Comparison of ENCODE assay signal across 18 cellular contexts in genomic region chr6:157442296-157442695, GRCh38.
A peak's percentile ranks its signal among the peaks of the same experiment; 100 is the strongest.
DNase-seq lines count a peak whose midpoint lies in the region; ATAC-seq, FAIRE-seq and TF ChIP-seq lines count a peak whose summit lies in the region.
"Had no signal": no experiment of that assay in that cellular context is flagged by ENCODE, and none has a peak within 500 bp of the region (broad histone marks: within the 10 kb centered on the region; RNA-seq: fewer than 3 reads in every experiment).

No MANE protein-coding gene starts in this region.

- H3K4me3 Mint-ChIP-seq in naive thymus-derived CD8-positive, alpha-beta T cell: no peak overlapping the region
- H3K4me3 Mint-ChIP-seq: CD4-positive, alpha-beta T cell; T-helper 17 cell had no signal

- POLR2A ChIA-PET in endothelial cell of umbilical vein (lab: Charles Lee): no interaction called here
- POLR2A ChIA-PET in naive thymus-derived CD8-positive, alpha-beta T cell (lab: Charles Lee): no interaction called here

- no peak overlapping the region for H3K9ac ChIP-seq in endothelial cell of umbilical vein (replicated peaks; ENCODE audit: extremely low read depth, insufficient read depth, low read length)

- no peak overlapping the region for H3K27ac ChIP-seq in endothelial cell of umbilical vein (ENCODE audit: insufficient read depth, low read depth, low read length)
- H3K27ac ChIP-seq: cardiac muscle cell, neutrophil, right lobe of liver had no signal

- H3K9me3 Mint-ChIP-seq in naive thymus-derived CD8-positive, alpha-beta T cell: peaks cover 0 to 5% (median 0%) of the 10 kb centered on the region in 9 donors

- H3K36me3 Mint-ChIP-seq in naive thymus-derived CD8-positive, alpha-beta T cell: no peaks in the 10 kb centered on the region

- no peaks in the 10 kb centered on the region for H3K79me2 ChIP-seq in endothelial cell of umbilical vein (ENCODE audit: control insufficient read depth, insufficient read depth, low read length)

- no peaks in the 10 kb centered on the region for H3K9me1 ChIP-seq in endothelial cell of umbilical vein (replicated peaks; ENCODE audit: control insufficient read depth, extremely low read depth, insufficient read depth, low read length)

- no peaks in the 10 kb centered on the region for H3K36me3 ChIP-seq in endothelial cell of umbilical vein (ENCODE audit: control insufficient read depth in 2 of 2, extremely low read depth in 1 of 2, insufficient read depth in 2 of 2, low read length in 2 of 2)
- H3K36me3 ChIP-seq: cardiac muscle cell, MG63, neutrophil, right lobe of liver had no signal

- H4K20me1 ChIP-seq in endothelial cell of umbilical vein (replicated peaks; ENCODE audit: control insufficient read depth, extremely low read depth, insufficient read depth, low read length): no peaks in the 10 kb centered on the region

- no peaks in the 10 kb centered on the region for H3K27me3 ChIP-seq in endothelial cell of umbilical vein (ENCODE audit: control insufficient read depth in 2 of 2, insufficient read depth in 2 of 2, low read length in 2 of 2)
- H3K27me3 ChIP-seq: cardiac muscle cell, MG63, neutrophil, right lobe of liver had no signal

- peaks cover 0 to 2% (median 0%) of the 10 kb centered on the region in 4 donors for H3K4me1 Mint-ChIP-seq in naive thymus-derived CD8-positive, alpha-beta T cell
- H3K4me1 Mint-ChIP-seq: T-helper 17 cell had no signal

- no peaks in the 10 kb centered on the region for H3K9me3 ChIP-seq in endothelial cell of umbilical vein (replicated peaks; ENCODE audit: control insufficient read depth, insufficient read depth, low read length)
- H3K9me3 ChIP-seq: MG63, neutrophil, right lobe of liver had no signal

- TF ChIP-seq CTCF in endothelial cell of umbilical vein (IDR thresholded peaks at IDR 0.05; ENCODE audit: extremely low read depth in 1 of 2, insufficient read depth in 1 of 2, low read depth in 1 of 2, low read length in 2 of 2): no peak

- CTCF ChIA-PET in endothelial cell of umbilical vein (lab: Charles Lee): no interaction called here

- H3K4me3 ChIP-seq in endothelial cell of umbilical vein (replicated peaks in 1 of 3; ENCODE audit: insufficient read depth in 1 of 3, low read depth in 1 of 3, low read length in 3 of 3): no peak overlapping the region
- H3K4me3 ChIP-seq: cardiac muscle cell, MG63, right lobe of liver had no signal

- peak; percentile 33 for FAIRE-seq in endothelial cell of umbilical vein (lab: Jason Lieb, UNC)
- FAIRE-seq: endometrium, HTR-8/SVneo had no signal

- no peak overlapping the region for H3K27ac Mint-ChIP-seq in naive thymus-derived CD8-positive, alpha-beta T cell
- H3K27ac Mint-ChIP-seq: CD4-positive, alpha-beta T cell; T-helper 17 cell had no signal

- BruUV-seq in endothelial cell of umbilical vein (replicated peaks; lab: Mats Ljungman, UMichigan): no TSS peak

- no peak overlapping the region for H2AFZ ChIP-seq in endothelial cell of umbilical vein (ENCODE audit: low read depth, low read length)

- dilution Hi-C loops in endothelial cell of umbilical vein (cut with MboI; ENCODE audit: extremely low pct_ligation_motif_present, low sequenced_read_pairs): no loop called here

- no peak overlapping the region for H3K4me2 ChIP-seq in endothelial cell of umbilical vein (ENCODE audit: insufficient read depth, low read length)

- H3K27me3 Mint-ChIP-seq in naive thymus-derived CD8-positive, alpha-beta T cell: no peaks in the 10 kb centered on the region
- H3K27me3 Mint-ChIP-seq: CD4-positive, alpha-beta T cell; T-helper 17 cell had no signal

- DNase-seq in H4 (ENCODE audit: low spot score) (peak; percentile 47), NOMO-1 treated with dmso at 0.1 percent for 144 hours (lab: John Stamatoyannopoulos, UW; ENCODE audit: unreplicated experiment) (peak; percentile 25), endothelial cell of umbilical vein (ENCODE audit: low read depth, low spot score) (no peak), renal cortical epithelial cell (ENCODE audit: low read depth) (peak; percentile 68), dedifferentiated amniotic fluid mesenchymal stem cell (ENCODE audit: extremely low spot score) (no peak), AG20443 (ENCODE audit: low spot score) (no peak)
- no peak for DNase-seq in naive thymus-derived CD8-positive, alpha-beta T cell
- DNase-seq: activated naive CD4-positive, alpha-beta T cell treated with Interleukin-2 at 50 U/mL for 16 hours; CD4-positive, alpha-beta T cell; DMS79 treated with DMSO at 0.1 percent for 48 hours; MG63; right lobe of liver; T-helper 17 cell had no signal

- ATAC-seq in HG02763 (IDR thresholded peaks at IDR 0.05; ENCODE audit: unreplicated experiment): no peak
- no peak for ATAC-seq in naive thymus-derived CD8-positive, alpha-beta T cell
- ATAC-seq: T-helper 17 cell had no signal

- no peak for TF ChIP-seq POLR2A in endothelial cell of umbilical vein (IDR thresholded peaks at IDR 0.05; ENCODE audit: low read depth, low read length)

- peaks cover 10% of the 10 kb centered on the region for H3K4me1 ChIP-seq in endothelial cell of umbilical vein (ENCODE audit: control insufficient read depth, extremely low read depth, insufficient read depth, low read length)

- intact Hi-C loops in endothelial cell of umbilical vein (cut with micrococcal nuclease): no loop called here

TF ChIP-seq in endothelial cell of umbilical vein, 7 proteins besides CTCF, POLR2A, EP300 and RAD21:
- TF ChIP-seq MYC (IDR thresholded peaks at IDR 0.05; ENCODE audit: low read depth, low read length): no peak
- no peak for TF ChIP-seq MAX (IDR thresholded peaks at IDR 0.05; ENCODE audit: insufficient read depth, insufficient read length)
- TF ChIP-seq FOS (IDR thresholded peaks at IDR 0.05; ENCODE audit: borderline replicate concordance, insufficient read depth, low read length): no peak
- TF ChIP-seq GATA2 (IDR thresholded peaks at IDR 0.05; ENCODE audit: insufficient read depth, insufficient read length, low read depth, low read length): no peak

Comparison
In these comparisons a context has a peak if more than half of its experiments do, and no peak if none do; other contexts are left out.
1. DNase-seq: peak in H4 (single experiment), NOMO-1 treated with dmso at 0.1 percent for 144 hours (single experiment) and renal cortical epithelial cell (single experiment); none in endothelial cell of umbilical vein (single experiment), naive thymus-derived CD8-positive, alpha-beta T cell (0 of 10), dedifferentiated amniotic fluid mesenchymal stem cell (single experiment) and AG20443 (single experiment).